In the genomic region with DNA sequence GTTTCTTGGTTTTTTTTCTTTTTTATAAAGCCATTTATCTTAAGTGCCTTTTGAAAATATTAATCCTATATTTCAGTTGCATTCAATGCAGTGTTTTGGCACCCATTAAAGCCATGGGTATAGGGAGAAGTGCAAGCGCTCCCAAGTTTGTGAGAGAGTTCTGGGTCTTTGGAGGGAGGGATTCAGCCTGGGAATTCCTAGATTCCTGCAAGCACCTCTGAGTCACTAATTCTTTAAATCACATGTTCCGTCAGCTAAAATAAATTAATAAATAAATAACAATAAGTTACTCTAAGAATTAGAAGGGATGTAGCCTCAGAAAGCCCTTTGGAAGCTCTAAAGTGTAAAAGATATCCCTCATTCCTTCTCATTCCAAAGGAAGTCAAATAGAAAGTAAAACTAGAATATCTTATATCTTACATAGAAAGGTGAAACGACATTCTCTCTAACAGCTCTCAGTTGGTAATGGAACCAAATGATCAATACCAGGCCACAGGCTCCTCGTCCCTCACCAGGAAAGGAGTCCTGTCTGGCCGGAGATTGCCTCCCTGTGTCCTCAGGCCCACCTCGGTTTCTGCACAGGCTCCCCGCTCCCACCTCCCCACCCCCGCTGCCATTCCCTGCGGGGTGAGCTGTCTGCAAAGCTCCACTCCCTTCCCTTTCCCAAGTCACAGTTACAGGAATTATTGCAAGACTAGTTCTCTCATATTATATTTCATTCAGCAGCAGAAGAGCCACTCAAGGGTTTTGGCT, we compare ENCODE assay signal across 9 cellular contexts.
DNase-seq lines count a peak whose midpoint lies in the region; ATAC-seq, FAIRE-seq and TF ChIP-seq lines count a peak whose summit lies in the region.
"Had no signal": no experiment of that assay in that cellular context is flagged by ENCODE, and none has a peak within 500 bp of the region (broad histone marks: within the 10 kb centered on the region; RNA-seq: fewer than 3 reads in every experiment).

No MANE protein-coding gene starts in this region.

- TF ChIP-seq CTCF in mammary epithelial cell (conservative IDR thresholded peaks at IDR 0.05 in 1 of 2, IDR thresholded peaks at IDR 0.05 in 1 of 2; ENCODE audit: extremely low read depth in 1 of 2, insufficient read depth in 1 of 2, low read depth in 1 of 2, low read length in 2 of 2) (no peak), kidney epithelial cell (IDR thresholded peaks at IDR 0.05; ENCODE audit: insufficient read depth, low read length, poor library complexity, severe bottlenecking) (no peak)

- no TSS peak for BruUV-seq in mammary epithelial cell (replicated peaks; lab: Mats Ljungman, UMichigan)

- peak overlapping the region; percentile 79 for H3K4me2 ChIP-seq in mammary epithelial cell (ENCODE audit: insufficient read depth, low read depth, low read length)

- H3K36me3 ChIP-seq in mammary epithelial cell (ENCODE audit: insufficient read depth, low read length), result no peaks in the 10 kb centered on the region
- no peaks in the 10 kb centered on the region for H3K36me3 ChIP-seq in kidney epithelial cell (ENCODE audit: control insufficient read depth, insufficient read depth, low read length)
- H3K36me3 ChIP-seq in small intestine (ENCODE audit: control insufficient read depth in 2 of 2, insufficient read depth in 2 of 2, low read length in 2 of 2), result no peaks in the 10 kb centered on the region

- H4K20me1 ChIP-seq in mammary epithelial cell (ENCODE audit: insufficient read depth, low read length), result no peaks in the 10 kb centered on the region

- H3K79me2 ChIP-seq in mammary epithelial cell (ENCODE audit: insufficient read depth, low read length), result no peaks in the 10 kb centered on the region

- peak overlapping the region; percentile 79 for H2AFZ ChIP-seq in mammary epithelial cell (ENCODE audit: low read depth, low read length)

- H3K4me3 ChIP-seq in mammary epithelial cell (replicated peaks in 1 of 3; ENCODE audit: insufficient read depth in 1 of 3, low read depth in 2 of 3, low read length in 3 of 3) (peak overlapping the region; percentile 38 to 48 (median 38)), kidney epithelial cell (ENCODE audit: low read depth, low read length) (peak overlapping the region; percentile 30), small intestine (ENCODE audit: low read depth in 1 of 2, low read length in 2 of 2) (peak overlapping the region in 1 of 2 donors; percentile 45)

- dilution Hi-C loops in mammary epithelial cell (cut with HindIII; ENCODE audit: low sequenced_read_pairs), result no loop called here

- H3K27ac ChIP-seq in mammary epithelial cell (ENCODE audit: insufficient read depth, low read depth, low read length) (peak overlapping the region; percentile 50), small intestine (ENCODE audit: low read depth in 1 of 2, low read length in 1 of 2) (peak overlapping the region; percentile 79 to 93)

- no peaks in the 10 kb centered on the region for H3K27me3 ChIP-seq in mammary epithelial cell (ENCODE audit: insufficient read depth, low read length)
- no peaks in the 10 kb centered on the region for H3K27me3 ChIP-seq in kidney epithelial cell (ENCODE audit: control insufficient read depth, insufficient read depth, low read length)
- no peaks in the 10 kb centered on the region for H3K27me3 ChIP-seq in small intestine (ENCODE audit: control insufficient read depth in 2 of 2, insufficient read depth in 2 of 2, low read length in 2 of 2)

- in situ Hi-C loops in mammary epithelial cell (cut with MboI; ENCODE audit: low sequenced_read_pairs in 2 of 2), result no loop called here

- intact Hi-C loops in mammary epithelial cell (cut with micrococcal nuclease), result no loop called here

- POLR2A ChIA-PET in HEK293T (lab: Yijun Ruan, JAX), result interaction anchor here (0.6 to 1.4 kb wide), 2 partner anchors 13 to 51 kb away, joined by 3 to 4 read pairs; no protein-coding TSS in a partner anchor

- WGBS in mammary epithelial cell (ENCODE audit: low coverage, missing lambda C conversion rate), result 50% methylated on average over 8 of the region's 9 CpGs
- WGBS in small intestine, 3 donors, result 13 to 35% (median 29%) methylated on average over 9 of the region's 9 CpGs

- peak; percentile 32 for DNase-seq in HEK293T (ENCODE audit: extremely low spot score)
- DNase-seq in mammary epithelial cell, result peak; percentile 67
- DNase-seq in kidney epithelial cell (ENCODE audit: low read depth), result no peak
- peak; percentile 73 for DNase-seq in small intestine
- no peak for DNase-seq in activated CD4-positive, CD25-positive, alpha-beta regulatory T cell (lab: John Stamatoyannopoulos, UW)
- no peak for DNase-seq in SIG-M5 treated with dmso at 0.1 percent for 504 hours (lab: John Stamatoyannopoulos, UW; ENCODE audit: unreplicated experiment)
- no peak for DNase-seq in T1000 (lab: John Stamatoyannopoulos, UW)
- DNase-seq: activated gamma-delta T cell treated with Interleukin-2 at 50 U/mL for 16 hours had no signal

- CTCF ChIA-PET in HEK293T (lab: Yijun Ruan, JAX) (interaction anchor here (0.6 to 0.7 kb wide), 3 partner anchors 18 to 374 kb away, joined by 3 read pairs; no protein-coding TSS in a partner anchor), mammary epithelial cell (lab: Charles Lee; ENCODE audit: low non-redundant PET) (interaction anchor here (0.7 kb wide), 1 partner anchor 78 kb away, joined by 4 read pairs; no protein-coding TSS in a partner anchor)

- no peaks in the 10 kb centered on the region for H3K9me3 ChIP-seq in mammary epithelial cell (replicated peaks; ENCODE audit: insufficient read depth, low read length)
- H3K9me3 ChIP-seq in small intestine (ENCODE audit: control insufficient read depth, low read depth), result no peaks in the 10 kb centered on the region

- H3K9ac ChIP-seq in mammary epithelial cell (ENCODE audit: insufficient read depth, low read length), result peak overlapping the region; percentile 55

- no peak for FAIRE-seq in small intestine (lab: Jason Lieb, UNC)

- no peak for ATAC-seq in HG03175 (IDR thresholded peaks at IDR 0.05; ENCODE audit: unreplicated experiment)

- H3K4me1 ChIP-seq in mammary epithelial cell (ENCODE audit: insufficient read depth, low read length), result peaks cover 12% of the 10 kb centered on the region
- H3K4me1 ChIP-seq in small intestine (ENCODE audit: control insufficient read depth in 2 of 2, insufficient read depth in 1 of 2, low read depth in 1 of 2, low read length in 1 of 2), result no peaks in the 10 kb centered on the region

TF ChIP-seq in HEK293T, 16 proteins besides CTCF, POLR2A, EP300 and RAD21:
- TF ChIP-seq FOXA1 (IDR thresholded peaks at IDR 0.05) (no peak), SUZ12 (IDR thresholded peaks at IDR 0.05) (no peak), HDGF (IDR thresholded peaks at IDR 0.05; ENCODE audit: borderline replicate concordance) (no peak), ARNT (IDR thresholded peaks at IDR 0.05) (no peak), L3MBTL2 (conservative IDR thresholded peaks at IDR 0.05) (no peak), TARDBP (IDR thresholded peaks at IDR 0.05) (no peak), ELF4 (IDR thresholded peaks at IDR 0.05) (no peak), FOXK2 (IDR thresholded peaks at IDR 0.05) (no peak), CTBP1 (IDR thresholded peaks at IDR 0.05; ENCODE audit: borderline replicate concordance) (no peak), FOXM1 (IDR thresholded peaks at IDR 0.05; ENCODE audit: borderline replicate concordance) (no peak), ZNF384 (IDR thresholded peaks at IDR 0.05) (no peak), SP1 (IDR thresholded peaks at IDR 0.05) (no peak)
- TF ChIP-seq, protein P1, sequence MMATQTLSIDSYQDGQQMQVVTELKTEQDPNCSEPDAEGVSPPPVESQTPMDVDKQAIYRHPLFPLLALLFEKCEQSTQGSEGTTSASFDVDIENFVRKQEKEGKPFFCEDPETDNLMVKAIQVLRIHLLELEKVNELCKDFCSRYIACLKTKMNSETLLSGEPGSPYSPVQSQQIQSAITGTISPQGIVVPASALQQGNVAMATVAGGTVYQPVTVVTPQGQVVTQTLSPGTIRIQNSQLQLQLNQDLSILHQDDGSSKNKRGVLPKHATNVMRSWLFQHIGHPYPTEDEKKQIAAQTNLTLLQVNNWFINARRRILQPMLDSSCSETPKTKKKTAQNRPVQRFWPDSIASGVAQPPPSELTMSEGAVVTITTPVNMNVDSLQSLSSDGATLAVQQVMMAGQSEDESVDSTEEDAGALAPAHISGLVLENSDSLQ (IDR thresholded peaks at IDR 0.05), result no peak

Comparison
In these comparisons a context has a peak if more than half of its experiments do, and no peak if none do; other contexts are left out.
1. DNase-seq: peak in HEK293T (single experiment), mammary epithelial cell (single experiment) and small intestine (single experiment); none in kidney epithelial cell (single experiment), activated CD4-positive, CD25-positive, alpha-beta regulatory T cell (0 of 4), SIG-M5 treated with dmso at 0.1 percent for 504 hours (single experiment) and T1000 (single experiment).